In genomic region chr1:234608720-234609527, GRCh38 we compare ENCODE assay signal across 8 cellular contexts. TPM values are rescaled to one million over a fixed set of nuclear protein-coding genes. Genes with fewer than 3 reads are reported as not detected.
DNase-seq lines count a peak whose midpoint lies in the region; ATAC-seq and TF ChIP-seq lines count a peak whose summit lies in the region.

No MANE protein-coding gene starts in this region.

- no peak for TF ChIP-seq RAD21 in SK-N-SH (IDR thresholded peaks at IDR 0.05; ENCODE audit: low read length)

- H3K9me2 ChIP-seq in SK-N-SH (no peaks in the 10 kb centered on the region), hepatocyte (replicated peaks; ENCODE audit: insufficient read depth) (no peaks in the 10 kb centered on the region)

- peaks cover 53% of the 10 kb centered on the region for H3K79me2 ChIP-seq in SK-N-SH (ENCODE audit: insufficient read depth)
- H3K79me2 ChIP-seq in hepatocyte, result peaks cover 49% of the 10 kb centered on the region

- 0% methylated on average over 17 of the region's 122 CpGs for WGBS in SK-N-SH (ENCODE audit: low lambda C conversion rate)
- WGBS in hepatocyte (ENCODE audit: low lambda C conversion rate, missing lambda C conversion rate), result 2% methylated on average over 68 of the region's 122 CpGs

- H3K9me3 ChIP-seq in SK-N-SH (no peaks in the 10 kb centered on the region), adipocyte (ENCODE audit: control insufficient read depth, low read length) (no peaks in the 10 kb centered on the region), hepatocyte (ENCODE audit: low read depth) (no peaks in the 10 kb centered on the region)

- peak; percentile 34 for DNase-seq in NCI-H345 (lab: John Stamatoyannopoulos, UW)
- no peak for DNase-seq in NCI-H345 treated with DMSO at 0.1 percent for 48 hours (lab: John Stamatoyannopoulos, UW; ENCODE audit: unreplicated experiment)
- DNase-seq in SK-N-SH, result no peak
- DNase-seq in adipocyte (ENCODE audit: low read depth), result peak; percentile 60
- DNase-seq in hepatocyte (ENCODE audit: low spot score), result peak; percentile 76

- H3K4me2 ChIP-seq in SK-N-SH (peak overlapping the region; percentile 90), hepatocyte (peak overlapping the region; percentile 83)

- H3K27ac ChIP-seq in SK-N-SH (ENCODE audit: low read depth in 2 of 2, low read length in 1 of 2), result peak overlapping the region; percentile 98 to 100
- H3K27ac ChIP-seq in hepatocyte, result peak overlapping the region; percentile 99
- peak overlapping the region; percentile 94 to 100 (median 100) for H3K27ac ChIP-seq in skin epidermis

- ATAC-seq in HG03025 (IDR thresholded peaks at IDR 0.05; ENCODE audit: low FRiP score, unreplicated experiment) (no peak), HG03139 (IDR thresholded peaks at IDR 0.05; ENCODE audit: unreplicated experiment) (no peak)

- TF ChIP-seq EP300 in SK-N-SH (IDR thresholded peaks at IDR 0.05; ENCODE audit: borderline replicate concordance in 1 of 2, low read depth in 1 of 2, low read length in 1 of 2), result no peak

- TF ChIP-seq CTCF in SK-N-SH (IDR thresholded peaks at IDR 0.05) (no peak), hepatocyte (IDR thresholded peaks at IDR 0.05; ENCODE audit: poor library complexity) (no peak)

- H4K20me1 ChIP-seq in SK-N-SH (ENCODE audit: insufficient read depth) (peaks cover 21% of the 10 kb centered on the region), hepatocyte (ENCODE audit: insufficient read depth, poor library complexity, severe bottlenecking) (peaks cover 27% of the 10 kb centered on the region)

- H3K27me3 ChIP-seq in SK-N-SH (ENCODE audit: insufficient read depth), result no peaks in the 10 kb centered on the region
- no peaks in the 10 kb centered on the region for H3K27me3 ChIP-seq in adipocyte (replicated peaks; ENCODE audit: control insufficient read depth, insufficient read depth, low read length)
- no peaks in the 10 kb centered on the region for H3K27me3 ChIP-seq in hepatocyte

- no peak overlapping the region for H2AFZ ChIP-seq in SK-N-SH (ENCODE audit: low read depth)
- no peak overlapping the region for H2AFZ ChIP-seq in hepatocyte

- H3K36me3 ChIP-seq in SK-N-SH (replicated peaks in 1 of 2; ENCODE audit: control insufficient read depth in 1 of 2, insufficient read depth in 2 of 2, low read length in 1 of 2), result peaks cover 37 to 45% of the 10 kb centered on the region in 2 experiments
- peaks cover 40% of the 10 kb centered on the region for H3K36me3 ChIP-seq in adipocyte (ENCODE audit: control insufficient read depth, insufficient read depth, low read length, severe bottlenecking)
- H3K36me3 ChIP-seq in hepatocyte (replicated peaks; ENCODE audit: insufficient read depth, low read depth), result peaks cover 7% of the 10 kb centered on the region

- CTCF ChIA-PET in SK-N-SH (lab: Yijun Ruan, JAX), result interaction anchor here (0.9 to 4.6 kb wide), 5 partner anchors 8 to 475 kb away, joined by 3 to 25 read pairs (median 5); no protein-coding TSS in a partner anchor

- H3K9ac ChIP-seq in SK-N-SH (peak overlapping the region; percentile 94), adipocyte (ENCODE audit: low read length) (peak overlapping the region; percentile 96)

- POLR2A ChIA-PET in SK-N-SH (lab: Yijun Ruan, JAX), result interaction anchor here (1.0 to 6.2 kb wide), 6 partner anchors 8 to 440 kb away, joined by 3 to 108 read pairs (median 6); no protein-coding TSS in a partner anchor

- H3K4me1 ChIP-seq in SK-N-SH (ENCODE audit: control insufficient read depth in 1 of 2, insufficient read depth in 2 of 2, low read depth in 1 of 2, low read length in 1 of 2) (peaks cover 23 to 45% of the 10 kb centered on the region in 2 experiments), adipocyte (ENCODE audit: control insufficient read depth, insufficient read depth, low read length) (peaks cover 31% of the 10 kb centered on the region), hepatocyte (ENCODE audit: insufficient read depth) (peaks cover 24% of the 10 kb centered on the region)

- peaks cover 53% of the 10 kb centered on the region for H3F3A ChIP-seq in SK-N-SH (replicated peaks; ENCODE audit: insufficient read depth)

- H3K4me3 ChIP-seq in SK-N-SH (ENCODE audit: low read depth in 2 of 2, low read length in 1 of 2) (peak overlapping the region; percentile 71 to 83), adipocyte (ENCODE audit: low read length) (peak overlapping the region; percentile 90), hepatocyte (peak overlapping the region; percentile 91), skin epidermis (peak overlapping the region; percentile 73 to 90 (median 79))

TF ChIP-seq in SK-N-SH, 30 proteins besides CTCF, POLR2A, EP300 and RAD21:
- TF ChIP-seq POLR2AphosphoS5 (IDR thresholded peaks at IDR 0.05; ENCODE audit: low read depth, low read length) (peak; percentile 20; the same call in 1 of the 2 replicates), MXI1 (IDR thresholded peaks at IDR 0.05; ENCODE audit: low read depth, low read length) (no peak)

RNA-seq across cellular contexts. Expression of gene IRF2BP2, which starts 1.1 kb away (rescaled TPM):
- polyA plus RNA-seq in SK-N-SH (2012; rRNA removed) (40.3 and 73.9 TPM in 2 replicates), hepatocyte (65.9 and 68.2 TPM in 2 replicates)
- 28.1 and 46.6 TPM in 2 replicates for polyA plus RNA-seq in SK-N-SH (2012; cell fraction: cytosol; rRNA removed)
- 73.9 and 167 TPM in 2 replicates for polyA plus RNA-seq in SK-N-SH (2012; cell fraction: nucleus; rRNA removed)
- 113 and 135 TPM in 2 replicates for total RNA-seq in hepatocyte

Comparison
In these comparisons a context has a peak if more than half of its experiments do, and no peak if none do; other contexts are left out.
1. DNase-seq: peak in NCI-H345 (single experiment), adipocyte (single experiment) and hepatocyte (single experiment); none in NCI-H345 treated with DMSO at 0.1 percent for 48 hours (single experiment) and SK-N-SH (single experiment).
2. Peak in every context shown above with its lines, with median percentiles within 50 percentile points of each other: H3K27ac ChIP-seq and H3K4me3 ChIP-seq.